Comparison of ENCODE assay signal across 15 cellular contexts in the genomic region with DNA sequence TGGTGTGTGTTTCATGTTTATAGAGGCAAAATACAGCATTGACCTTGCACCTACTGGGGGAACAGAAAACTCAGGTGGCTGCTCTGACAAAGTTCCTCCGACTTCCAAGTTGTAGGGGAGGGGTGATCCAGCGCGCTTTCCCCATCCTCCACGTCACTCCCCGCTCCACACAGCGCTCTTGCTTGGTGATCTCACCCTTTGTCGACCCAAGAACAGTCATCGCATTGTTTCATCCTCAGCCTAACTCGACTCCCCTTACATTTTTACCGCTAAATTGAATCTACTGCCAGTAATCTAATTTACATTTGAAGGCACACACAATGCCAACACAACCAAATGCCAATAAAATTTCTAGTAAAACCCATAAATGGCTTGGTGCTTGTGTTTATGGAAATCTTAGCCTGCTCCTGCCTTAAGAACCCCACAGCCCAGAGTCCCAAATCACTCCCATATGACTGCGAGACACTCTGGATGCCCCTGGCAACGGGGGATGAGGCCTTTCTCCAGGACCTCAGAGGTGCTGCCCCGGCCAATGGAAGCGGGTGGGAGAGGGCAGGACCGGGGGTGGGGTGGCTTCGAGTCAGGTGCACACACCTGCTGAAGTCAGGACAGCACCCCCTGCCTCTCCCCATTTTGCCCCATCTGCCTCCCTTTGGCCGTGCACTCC.
DNase-seq lines count a peak whose midpoint lies in the region; ATAC-seq and TF ChIP-seq lines count a peak whose summit lies in the region.
"Had no signal": no experiment of that assay in that cellular context is flagged by ENCODE, and none has a peak within 500 bp of the region (broad histone marks: within the 10 kb centered on the region; RNA-seq: fewer than 3 reads in every experiment).

No MANE protein-coding gene starts in this region.

- in situ Hi-C loops in astrocyte of the cerebellum (cut with HindIII; ENCODE audit: low sequenced_read_pairs), result no loop called here

- H3K4me1 Mint-ChIP-seq in type B pancreatic cell (ENCODE audit: unreplicated experiment), result peaks cover 9% of the 10 kb centered on the region

- peak; percentile 37 for DNase-seq in LNCaP clone FGC (ENCODE audit: low read depth)
- DNase-seq in astrocyte of the cerebellum (ENCODE audit: low read depth), result peak; percentile 18
- DNase-seq in islet precursor cell, result peak; percentile 61
- DNase-seq in type B pancreatic cell (ENCODE audit: extremely low spot score, unreplicated experiment), result no peak
- DNase-seq in stimulated activated CD4-positive, alpha-beta T cell treated with anti-CD3 and anti-CD28 coated beads, Interleukin-15, amount 100 ng/mL, for 24 hours, result no peak
- DNase-seq: CD8-positive, alpha-beta T cell; effector memory CD8-positive, alpha-beta T cell; gastrocnemius medialis; NCI-H187; NCI-H510A; OCI-M1 had no signal

- ATAC-seq in HG03342 (IDR thresholded peaks at IDR 0.05; ENCODE audit: unreplicated experiment) (no peak), HG03565 (IDR thresholded peaks at IDR 0.05; ENCODE audit: unreplicated experiment) (no peak)
- ATAC-seq: CD8-positive, alpha-beta T cell; effector memory CD8-positive, alpha-beta T cell; gastrocnemius medialis had no signal

- peaks cover 26% of the 10 kb centered on the region for H3K27me3 Mint-ChIP-seq in type B pancreatic cell

- H3K4me3 Mint-ChIP-seq in type B pancreatic cell, result no peak overlapping the region
- H3K4me3 Mint-ChIP-seq: CD8-positive, alpha-beta T cell; effector memory CD8-positive, alpha-beta T cell; stimulated activated naive CD8-positive, alpha-beta T cell treated with anti-CD3 and anti-CD28 coated beads, Interleukin-15, Interleukin-2, amounts not matched to agents 100 ng/mL and 50 ng/mL, for 24 hours had no signal

- H3K9me3 Mint-ChIP-seq in type B pancreatic cell, result no peaks in the 10 kb centered on the region
- H3K9me3 Mint-ChIP-seq: CD8-positive, alpha-beta T cell; effector memory CD8-positive, alpha-beta T cell; stimulated activated naive CD8-positive, alpha-beta T cell treated with anti-CD3 and anti-CD28 coated beads, Interleukin-15, Interleukin-2, amounts not matched to agents 100 ng/mL and 50 ng/mL, for 24 hours had no signal

- TF ChIP-seq CTCF in LNCaP clone FGC (IDR thresholded peaks at IDR 0.05; ENCODE audit: control insufficient read depth, extremely low read depth, insufficient read depth), result no peak
- TF ChIP-seq CTCF in astrocyte of the cerebellum (IDR thresholded peaks at IDR 0.05; ENCODE audit: low read depth, low read length, missing control alignments), result no peak
- no peak for TF ChIP-seq CTCF in type B pancreatic cell (conservative IDR thresholded peaks at IDR 0.05)

- peak overlapping the region; percentile 18 for H3K27ac Mint-ChIP-seq in type B pancreatic cell
- H3K27ac Mint-ChIP-seq: CD8-positive, alpha-beta T cell; effector memory CD8-positive, alpha-beta T cell; stimulated activated naive CD8-positive, alpha-beta T cell treated with anti-CD3 and anti-CD28 coated beads, Interleukin-15, Interleukin-2, amounts not matched to agents 100 ng/mL and 50 ng/mL, for 24 hours had no signal

- no peaks in the 10 kb centered on the region for H3K36me3 Mint-ChIP-seq in type B pancreatic cell
- H3K36me3 Mint-ChIP-seq: CD8-positive, alpha-beta T cell had no signal

- no peak overlapping the region for H3K4me3 ChIP-seq in LNCaP clone FGC (ENCODE audit: low read depth, low read length)
- no peak overlapping the region for H3K4me3 ChIP-seq in astrocyte of the cerebellum (ENCODE audit: low read depth, low read length)
- H3K4me3 ChIP-seq: gastrocnemius medialis, smooth muscle cell had no signal

Comparison
In these comparisons a context has a peak if more than half of its experiments do, and no peak if none do; other contexts are left out.
1. DNase-seq: peak in LNCaP clone FGC (single experiment), astrocyte of the cerebellum (single experiment) and islet precursor cell (single experiment); none in type B pancreatic cell (single experiment) and stimulated activated CD4-positive, alpha-beta T cell treated with anti-CD3 and anti-CD28 coated beads, Interleukin-15, amount 100 ng/mL, for 24 hours (single experiment).